12 cellular contexts compared by ENCODE assay signal in genomic region chr2:207135340-207135739, GRCh38. TPM values are rescaled to one million over a fixed set of nuclear protein-coding genes. Genes with fewer than 3 reads are reported as not detected.
DNase-seq lines count a peak whose midpoint lies in the region; ATAC-seq, FAIRE-seq and TF ChIP-seq lines count a peak whose summit lies in the region.
"Had no signal": no experiment of that assay in that cellular context is flagged by ENCODE, and none has a peak within 500 bp of the region (broad histone marks: within the 10 kb centered on the region; RNA-seq: fewer than 3 reads in every experiment).

No MANE protein-coding gene starts in this region.

- DNase-seq in stimulated activated naive CD4-positive, alpha-beta T cell (lab: John Stamatoyannopoulos, UW) = peak in 4 of 6 experiments; percentile 16 to 71 (median 65)
- no peak for DNase-seq in stimulated activated naive CD4-positive, alpha-beta T cell treated with Interleukin-2 at 50 U/mL for 16 hours (lab: John Stamatoyannopoulos, UW)
- DNase-seq in bronchial epithelial cell (ENCODE audit: low read depth) = peak; percentile 75
- no peak for DNase-seq in GM19238 (ENCODE audit: insufficient read length, low spot score)
- DNase-seq in globus pallidus (ENCODE audit: low spot score) = no peak
- no peak for DNase-seq in NCI-H510A treated with DMSO at 0.1 percent for 48 hours (lab: John Stamatoyannopoulos, UW)
- DNase-seq: activated CD4-positive, alpha-beta memory T cell treated with anti-CD3 and anti-CD28 coated beads for 36 hours; COR-L47 had no signal

- FAIRE-seq in bronchial epithelial cell (lab: Jason Lieb, UNC) = no peak
- FAIRE-seq: endometrium had no signal

- no peak for TF ChIP-seq CTCF in bronchial epithelial cell (IDR thresholded peaks at IDR 0.05; ENCODE audit: insufficient read depth, low read length, severe bottlenecking)

- H3K4me3 ChIP-seq in bronchial epithelial cell (ENCODE audit: low read depth, low read length) (no peak overlapping the region), muscle layer of duodenum (ENCODE audit: low read depth in 1 of 2, low read length in 2 of 2) (no peak overlapping the region)
- H3K4me3 ChIP-seq: neural progenitor cell had no signal

- peaks cover 25 to 64% of the 10 kb centered on the region in 2 donors for H3K4me1 ChIP-seq in muscle layer of duodenum (ENCODE audit: control insufficient read depth in 1 of 2, insufficient read depth in 2 of 2, low read length in 2 of 2)

- peak overlapping the region; percentile 64 for H3K27ac ChIP-seq in muscle layer of duodenum (ENCODE audit: low read length)
- H3K27ac ChIP-seq: neural progenitor cell had no signal

- H3K27me3 ChIP-seq in bronchial epithelial cell (ENCODE audit: control insufficient read depth, insufficient read depth, low read length) = no peaks in the 10 kb centered on the region
- no peaks in the 10 kb centered on the region for H3K27me3 ChIP-seq in muscle layer of duodenum (ENCODE audit: low read depth, low read length)
- H3K27me3 ChIP-seq: neural progenitor cell had no signal

- no peaks in the 10 kb centered on the region for H3K9me3 ChIP-seq in muscle layer of duodenum (ENCODE audit: control insufficient read depth in 1 of 2, low read length in 2 of 2)

- no peak for ATAC-seq in HG02763 (IDR thresholded peaks at IDR 0.05; ENCODE audit: unreplicated experiment)

- H3K36me3 ChIP-seq in bronchial epithelial cell (ENCODE audit: control insufficient read depth, insufficient read depth, low read length) (peaks cover 9% of the 10 kb centered on the region), muscle layer of duodenum (ENCODE audit: control insufficient read depth in 1 of 2, insufficient read depth in 2 of 2, low read length in 2 of 2) (no peaks in the 10 kb centered on the region)
- H3K36me3 ChIP-seq: neural progenitor cell had no signal

RNA-seq across cellular contexts. Expression of gene KLF7, which starts 30.4 kb away (rescaled TPM):
- total RNA-seq in bronchial epithelial cell = 39.8 and 40.5 TPM in 2 replicates

Comparison
In these comparisons a context has a peak if more than half of its experiments do, and no peak if none do; other contexts are left out.
1. DNase-seq: peak in stimulated activated naive CD4-positive, alpha-beta T cell (4 of 6) and bronchial epithelial cell (single experiment); none in stimulated activated naive CD4-positive, alpha-beta T cell treated with Interleukin-2 at 50 U/mL for 16 hours (single experiment), GM19238 (single experiment), globus pallidus (single experiment) and NCI-H510A treated with DMSO at 0.1 percent for 48 hours (single experiment).